ENCODE assay signal across 9 cellular contexts in genomic region chr2:196914867-196915465, GRCh38. TPM values are rescaled to one million over a fixed set of nuclear protein-coding genes. Genes with fewer than 3 reads are reported as not detected.
A peak's percentile ranks its signal among the peaks of the same experiment; 100 is the strongest.
DNase-seq lines count a peak whose midpoint lies in the region; ATAC-seq lines count a peak whose summit lies in the region.
"Had no signal": no experiment of that assay in that cellular context is flagged by ENCODE, and none has a peak within 500 bp of the region (broad histone marks: within the 10 kb centered on the region; RNA-seq: fewer than 3 reads in every experiment).

No MANE protein-coding gene starts in this region.

- H3K36me3 Mint-ChIP-seq in activated T-cell treated with anti-CD3 and anti-CD28 coated beads, Interleukin-2, amount 50 U/mL, for 4 hours (ENCODE audit: insufficient read depth): peaks cover 44% of the 10 kb centered on the region
- H3K36me3 Mint-ChIP-seq in stimulated activated naive B cell treated with anti-CD40 and anti-IgM and Interleukin-4, amounts not matched to agents 10 μg/mL and 1 μg/mL and 100 μg/mL, for 72 hours: peaks cover 7 to 21% of the 10 kb centered on the region in 2 donors

- DNase-seq in activated T-cell treated with anti-CD3 and anti-CD28 coated beads, Interleukin-2, amount 50 U/mL, for 4 hours: no peak
- DNase-seq in activated T-cell treated with anti-CD3 and anti-CD28 coated beads, Interleukin-2, amount 50 U/mL, for 1 hour: no peak
- peak; percentile 56 for DNase-seq in NOMO-1 treated with dmso at 0.1 percent for 144 hours (lab: John Stamatoyannopoulos, UW; ENCODE audit: unreplicated experiment)
- DNase-seq in stimulated activated naive B cell treated with anti-CD40 and anti-IgM and Interleukin-4, amounts not matched to agents 10 μg/mL and 1 μg/mL and 100 μg/mL, for 72 hours: no peak
- no peak for DNase-seq in GOT3 (lab: John Stamatoyannopoulos, UW)
- DNase-seq in Ammon's horn (ENCODE audit: low spot score): no peak
- no peak for DNase-seq in NCI-H2196 (lab: John Stamatoyannopoulos, UW; ENCODE audit: unreplicated experiment)
- DNase-seq: effector CD8-positive, alpha-beta T cell had no signal

- no peak overlapping the region for H3K27ac Mint-ChIP-seq in stimulated activated naive B cell treated with anti-CD40 and anti-IgM and Interleukin-4, amounts not matched to agents 10 μg/mL and 1 μg/mL and 100 μg/mL, for 72 hours

- H3K9me3 Mint-ChIP-seq in activated T-cell treated with anti-CD3 and anti-CD28 coated beads, Interleukin-2, amount 50 U/mL, for 4 hours: peaks cover 6% of the 10 kb centered on the region
- peaks cover 0 to 4% of the 10 kb centered on the region in 2 donors for H3K9me3 Mint-ChIP-seq in stimulated activated naive B cell treated with anti-CD40 and anti-IgM and Interleukin-4, amounts not matched to agents 10 μg/mL and 1 μg/mL and 100 μg/mL, for 72 hours

- H3K4me3 Mint-ChIP-seq in activated T-cell treated with anti-CD3 and anti-CD28 coated beads, Interleukin-2, amount 50 U/mL, for 4 hours: peak overlapping the region; percentile 55
- no peak overlapping the region for H3K4me3 Mint-ChIP-seq in stimulated activated naive B cell treated with anti-CD40 and anti-IgM and Interleukin-4, amounts not matched to agents 10 μg/mL and 1 μg/mL and 100 μg/mL, for 72 hours

- peak; percentile 99 to 100 for ATAC-seq in activated T-cell treated with anti-CD3 and anti-CD28 coated beads, Interleukin-2, amount 50 U/mL, for 4 hours
- peak; percentile 70 for ATAC-seq in HG02870 (IDR thresholded peaks at IDR 0.05; ENCODE audit: unreplicated experiment)
- peak; percentile 69 to 78 for ATAC-seq in stimulated activated naive B cell treated with anti-CD40 and anti-IgM and Interleukin-4, amounts not matched to agents 10 μg/mL and 1 μg/mL and 100 μg/mL, for 72 hours (replicated peaks)

- H3K27me3 Mint-ChIP-seq in activated T-cell treated with anti-CD3 and anti-CD28 coated beads, Interleukin-2, amount 50 U/mL, for 4 hours (ENCODE audit: low read depth): no peaks in the 10 kb centered on the region
- no peaks in the 10 kb centered on the region for H3K27me3 Mint-ChIP-seq in stimulated activated naive B cell treated with anti-CD40 and anti-IgM and Interleukin-4, amounts not matched to agents 10 μg/mL and 1 μg/mL and 100 μg/mL, for 72 hours

- H3K4me1 Mint-ChIP-seq in activated T-cell treated with anti-CD3 and anti-CD28 coated beads, Interleukin-2, amount 50 U/mL, for 4 hours (ENCODE audit: low read depth): peaks cover 30% of the 10 kb centered on the region
- peaks cover 10 to 13% of the 10 kb centered on the region in 2 donors for H3K4me1 Mint-ChIP-seq in stimulated activated naive B cell treated with anti-CD40 and anti-IgM and Interleukin-4, amounts not matched to agents 10 μg/mL and 1 μg/mL and 100 μg/mL, for 72 hours

RNA-seq across cellular contexts. Expression of gene PGAP1, which starts 11.5 kb away (rescaled TPM):
- total RNA-seq in activated T-cell treated with anti-CD3 and anti-CD28 coated beads, Interleukin-2, amount 50 U/mL, for 4 hours: 1 to 10 TPM; 5.7 to 7.5 (median 6.5) TPM
